8 cellular contexts compared by ENCODE assay signal in genomic region chr19:1173160-1173844, GRCh38. TPM values are rescaled to one million over a fixed set of nuclear protein-coding genes. Genes with fewer than 3 reads are reported as not detected.
DNase-seq lines count a peak whose midpoint lies in the region; ATAC-seq and TF ChIP-seq lines count a peak whose summit lies in the region.

No MANE protein-coding gene starts in this region.

- intact Hi-C loops in activated CD4-positive, alpha-beta T cell treated with anti-CD3 and anti-CD28 coated beads for 36 hours (cut with DNase I, micrococcal nuclease), result loop anchor here (5.0 kb wide), 2 partner anchors 41 to 511 kb away; partner anchors contain the start of gene RNF126 (in 1 of the 2)

- H3K4me3 Mint-ChIP-seq in activated CD4-positive, alpha-beta T cell treated with anti-CD3 and anti-CD28 coated beads for 36 hours, result peak overlapping the region; percentile 89
- H3K4me3 Mint-ChIP-seq in activated CD8-positive, alpha-beta memory T cell treated with anti-CD3 and anti-CD28 coated beads, Interleukin-2, amount 10 ng/mL, durations not matched to agents 7 days and 5 days, result peak overlapping the region; percentile 90
- H3K4me3 Mint-ChIP-seq in progenitor cell of endocrine pancreas (ENCODE audit: low read depth), result peak overlapping the region; percentile 86

- peak; percentile 41 for DNase-seq in activated CD4-positive, alpha-beta T cell treated with anti-CD3 and anti-CD28 coated beads for 36 hours
- no peak for DNase-seq in activated CD4-positive, alpha-beta T cell treated with anti-CD3 and anti-CD28 coated beads for 1 hour
- peak; percentile 51 for DNase-seq in activated CD8-positive, alpha-beta memory T cell treated with anti-CD3 and anti-CD28 coated beads, Interleukin-2, amount 10 ng/mL, durations not matched to agents 7 days and 5 days
- peak; percentile 28 for DNase-seq in germinal center (ENCODE audit: low spot score)
- DNase-seq in progenitor cell of endocrine pancreas (ENCODE audit: low spot score, unreplicated experiment), result no peak
- DNase-seq in activated gamma-delta T cell (lab: John Stamatoyannopoulos, UW), result no peak

- POLR2A ChIA-PET in activated CD4-positive, alpha-beta T cell treated with anti-CD3 and anti-CD28 coated beads for 36 hours (lab: Charles Lee), result no interaction called here

- no peak for TF ChIP-seq CTCF in progenitor cell of endocrine pancreas (IDR thresholded peaks at IDR 0.05; ENCODE audit: unreplicated experiment)

- no peaks in the 10 kb centered on the region for H3K9me3 Mint-ChIP-seq in activated CD4-positive, alpha-beta T cell treated with anti-CD3 and anti-CD28 coated beads for 36 hours (ENCODE audit: low read depth)
- H3K9me3 Mint-ChIP-seq in activated CD8-positive, alpha-beta memory T cell treated with anti-CD3 and anti-CD28 coated beads, Interleukin-2, amount 10 ng/mL, durations not matched to agents 7 days and 5 days (ENCODE audit: low read depth), result no peaks in the 10 kb centered on the region
- no peaks in the 10 kb centered on the region for H3K9me3 Mint-ChIP-seq in progenitor cell of endocrine pancreas (ENCODE audit: low read depth)

- H3K36me3 Mint-ChIP-seq in activated CD4-positive, alpha-beta T cell treated with anti-CD3 and anti-CD28 coated beads for 36 hours (ENCODE audit: low read depth), result peaks cover 8% of the 10 kb centered on the region
- peaks cover 6% of the 10 kb centered on the region for H3K36me3 Mint-ChIP-seq in activated CD8-positive, alpha-beta memory T cell treated with anti-CD3 and anti-CD28 coated beads, Interleukin-2, amount 10 ng/mL, durations not matched to agents 7 days and 5 days
- peaks cover 1% of the 10 kb centered on the region for H3K36me3 Mint-ChIP-seq in progenitor cell of endocrine pancreas (ENCODE audit: insufficient read depth)

- H3K27me3 Mint-ChIP-seq in activated CD4-positive, alpha-beta T cell treated with anti-CD3 and anti-CD28 coated beads for 36 hours, result no peaks in the 10 kb centered on the region
- no peaks in the 10 kb centered on the region for H3K27me3 Mint-ChIP-seq in activated CD8-positive, alpha-beta memory T cell treated with anti-CD3 and anti-CD28 coated beads, Interleukin-2, amount 10 ng/mL, durations not matched to agents 7 days and 5 days
- H3K27me3 Mint-ChIP-seq in progenitor cell of endocrine pancreas, result no peaks in the 10 kb centered on the region

- ATAC-seq in activated CD4-positive, alpha-beta T cell treated with anti-CD3 and anti-CD28 coated beads for 36 hours, result peak; percentile 24
- peak; percentile 35 for ATAC-seq in activated CD8-positive, alpha-beta memory T cell treated with anti-CD3 and anti-CD28 coated beads, Interleukin-2, amount 10 ng/mL, durations not matched to agents 7 days and 5 days
- ATAC-seq in HG03196 (IDR thresholded peaks at IDR 0.05; ENCODE audit: unreplicated experiment), result no peak
- ATAC-seq in HG03520 (IDR thresholded peaks at IDR 0.05; ENCODE audit: unreplicated experiment), result no peak

- CTCF ChIA-PET in activated CD4-positive, alpha-beta T cell treated with anti-CD3 and anti-CD28 coated beads for 36 hours (lab: Charles Lee), result no interaction called here
- CTCF ChIA-PET in activated CD8-positive, alpha-beta memory T cell treated with anti-CD3 and anti-CD28 coated beads, Interleukin-2, amount 10 ng/mL, durations not matched to agents 7 days and 5 days (lab: Charles Lee), result interaction anchor here (1.0 kb wide), 1 partner anchor 71 kb away, joined by 3 read pairs; no protein-coding TSS in a partner anchor

- H3K4me1 Mint-ChIP-seq in activated CD4-positive, alpha-beta T cell treated with anti-CD3 and anti-CD28 coated beads for 36 hours, result peaks cover 36% of the 10 kb centered on the region
- peaks cover 40% of the 10 kb centered on the region for H3K4me1 Mint-ChIP-seq in activated CD8-positive, alpha-beta memory T cell treated with anti-CD3 and anti-CD28 coated beads, Interleukin-2, amount 10 ng/mL, durations not matched to agents 7 days and 5 days
- H3K4me1 Mint-ChIP-seq in progenitor cell of endocrine pancreas (ENCODE audit: low read depth), result peaks cover 19% of the 10 kb centered on the region

- peak overlapping the region; percentile 92 for H3K27ac Mint-ChIP-seq in activated CD4-positive, alpha-beta T cell treated with anti-CD3 and anti-CD28 coated beads for 36 hours
- H3K27ac Mint-ChIP-seq in activated CD8-positive, alpha-beta memory T cell treated with anti-CD3 and anti-CD28 coated beads, Interleukin-2, amount 10 ng/mL, durations not matched to agents 7 days and 5 days, result peak overlapping the region; percentile 93
- H3K27ac Mint-ChIP-seq in progenitor cell of endocrine pancreas, result peak overlapping the region; percentile 84

RNA-seq across cellular contexts. Expression of gene SBNO2, which starts 0.8 kb away (rescaled TPM):
- 100 to 1,000 TPM; 108 to 113 TPM for total RNA-seq in activated CD4-positive, alpha-beta T cell treated with anti-CD3 and anti-CD28 coated beads for 36 hours
- 10 to 100 TPM; 50.6 to 74.7 TPM for total RNA-seq in activated CD8-positive, alpha-beta memory T cell treated with anti-CD3 and anti-CD28 coated beads, Interleukin-2, amount 10 ng/mL, durations not matched to agents 7 days and 5 days
- 40.9 and 43.2 TPM in 2 replicates for total RNA-seq in progenitor cell of endocrine pancreas

RNA-seq across cellular contexts. Expression of gene STK11, which starts 32.3 kb away (rescaled TPM):
- total RNA-seq in activated CD4-positive, alpha-beta T cell treated with anti-CD3 and anti-CD28 coated beads for 36 hours, result 10 to 100 TPM; 49.2 to 61.5 TPM
- total RNA-seq in activated CD8-positive, alpha-beta memory T cell treated with anti-CD3 and anti-CD28 coated beads, Interleukin-2, amount 10 ng/mL, durations not matched to agents 7 days and 5 days, result 10 to 100 TPM; 76.7 to 80.5 TPM
- total RNA-seq in progenitor cell of endocrine pancreas, result 59.3 and 61.5 TPM in 2 replicates

Comparison
In these comparisons a context has a peak if more than half of its experiments do, and no peak if none do; other contexts are left out.
1. DNase-seq: peak in activated CD4-positive, alpha-beta T cell treated with anti-CD3 and anti-CD28 coated beads for 36 hours (single experiment), activated CD8-positive, alpha-beta memory T cell treated with anti-CD3 and anti-CD28 coated beads, Interleukin-2, amount 10 ng/mL, durations not matched to agents 7 days and 5 days (single experiment) and germinal center (single experiment); none in activated CD4-positive, alpha-beta T cell treated with anti-CD3 and anti-CD28 coated beads for 1 hour (single experiment), progenitor cell of endocrine pancreas (single experiment) and activated gamma-delta T cell (single experiment).
2. ATAC-seq: peak in activated CD4-positive, alpha-beta T cell treated with anti-CD3 and anti-CD28 coated beads for 36 hours (single experiment) and activated CD8-positive, alpha-beta memory T cell treated with anti-CD3 and anti-CD28 coated beads, Interleukin-2, amount 10 ng/mL, durations not matched to agents 7 days and 5 days (single experiment); none in HG03196 (single experiment) and HG03520 (single experiment).
3. Peak in every context shown above with its lines, with median percentiles within 50 percentile points of each other: H3K27ac Mint-ChIP-seq and H3K4me3 Mint-ChIP-seq.